14 cellular contexts compared by ENCODE assay signal in genomic region chr7:5228066-5228465, GRCh38. TPM values are rescaled to one million over a fixed set of nuclear protein-coding genes. Genes with fewer than 3 reads are reported as not detected.
DNase-seq lines count a peak whose midpoint lies in the region; ATAC-seq and TF ChIP-seq lines count a peak whose summit lies in the region.
"Had no signal": no experiment of that assay in that cellular context is flagged by ENCODE, and none has a peak within 500 bp of the region (broad histone marks: within the 10 kb centered on the region; RNA-seq: fewer than 3 reads in every experiment).

No MANE protein-coding gene starts in this region.

- no peak for TF ChIP-seq EP300 in ovary (IDR thresholded peaks at IDR 0.05)

- H3K4me3 ChIP-seq in heart right ventricle (no peak overlapping the region), right cardiac atrium (ENCODE audit: low read length) (no peak overlapping the region), ovary (no peak overlapping the region)
- H3K4me3 ChIP-seq: GM12878 had no signal

- H3K27me3 ChIP-seq in heart right ventricle (no peaks in the 10 kb centered on the region), right cardiac atrium (ENCODE audit: control insufficient read depth, insufficient read depth) (no peaks in the 10 kb centered on the region), ovary (no peaks in the 10 kb centered on the region)
- H3K27me3 ChIP-seq: BE2C had no signal

- H3K36me3 ChIP-seq in heart right ventricle (peaks cover 0 to 100% (median 84%) of the 10 kb centered on the region in 9 donors), ovary (no peaks in the 10 kb centered on the region)

- H3K4me1 ChIP-seq in heart right ventricle: peaks cover 0 to 35% (median 6%) of the 10 kb centered on the region in 9 donors
- no peaks in the 10 kb centered on the region for H3K4me1 ChIP-seq in right cardiac atrium (ENCODE audit: control insufficient read depth, insufficient read depth, low read length)
- H3K4me1 ChIP-seq in ovary (ENCODE audit: insufficient read depth): no peaks in the 10 kb centered on the region
- H3K4me1 ChIP-seq: BE2C had no signal

- 94 to 97% methylated on average over 28 of the region's 28 CpGs for WGBS in heart right ventricle, 2 donors
- 97% methylated on average over 28 of the region's 28 CpGs for WGBS in right cardiac atrium
- WGBS in ovary, 3 donors: 94 to 96% (median 94%) methylated on average over 28 of the region's 28 CpGs

- DNase-seq in left cardiac atrium (peak; percentile 1), heart right ventricle (no peak), right cardiac atrium (peak in 2 of 3 donors; percentile 29 to 46), ovary (peak in 3 of 5 donors; percentile 18 to 37 (median 21)), NCI-H748 (lab: John Stamatoyannopoulos, UW; ENCODE audit: unreplicated experiment) (no peak)
- DNase-seq: ACHN; BE2C; CD4-positive, alpha-beta memory T cell; DMS79 had no signal

- ATAC-seq in left cardiac atrium: no peak
- ATAC-seq in heart right ventricle: no peak
- no peak for ATAC-seq in right cardiac atrium
- ATAC-seq in HG02642 (IDR thresholded peaks at IDR 0.05; ENCODE audit: poor library complexity, unreplicated experiment): no peak
- no peak for ATAC-seq in SK-N-SH treated with all-trans-retinoic acid at 6 μM for 48 hours
- ATAC-seq: GM12878 had no signal

- H3K9me3 ChIP-seq in heart right ventricle (no peaks in the 10 kb centered on the region), right cardiac atrium (ENCODE audit: control insufficient read depth, low read length) (no peaks in the 10 kb centered on the region), ovary (no peaks in the 10 kb centered on the region)
- H3K9me3 ChIP-seq: BE2C had no signal

- TF ChIP-seq CTCF in heart right ventricle (IDR thresholded peaks at IDR 0.05) (no peak), ovary (IDR thresholded peaks at IDR 0.05) (no peak)

- no peak for TF ChIP-seq POLR2A in ovary (IDR thresholded peaks at IDR 0.05)

- no peak overlapping the region for H3K27ac ChIP-seq in heart right ventricle
- no peak overlapping the region for H3K27ac ChIP-seq in right cardiac atrium (ENCODE audit: low read length)
- no peak overlapping the region for H3K27ac ChIP-seq in ovary
- H3K27ac ChIP-seq: C4-2B had no signal

- intact Hi-C loops in left cardiac atrium (cut with DNase I): no loop called here
- intact Hi-C loops in heart right ventricle (cut with DNase I): no loop called here
- intact Hi-C loops in right cardiac atrium (cut with DNase I): no loop called here
- intact Hi-C loops in ovary (cut with DNase I): no loop called here

TF ChIP-seq in SK-N-SH treated with all-trans-retinoic acid at 6 μM for 48 hours, 23 proteins besides CTCF, POLR2A, EP300 and RAD21:
- TF ChIP-seq, protein P1, sequence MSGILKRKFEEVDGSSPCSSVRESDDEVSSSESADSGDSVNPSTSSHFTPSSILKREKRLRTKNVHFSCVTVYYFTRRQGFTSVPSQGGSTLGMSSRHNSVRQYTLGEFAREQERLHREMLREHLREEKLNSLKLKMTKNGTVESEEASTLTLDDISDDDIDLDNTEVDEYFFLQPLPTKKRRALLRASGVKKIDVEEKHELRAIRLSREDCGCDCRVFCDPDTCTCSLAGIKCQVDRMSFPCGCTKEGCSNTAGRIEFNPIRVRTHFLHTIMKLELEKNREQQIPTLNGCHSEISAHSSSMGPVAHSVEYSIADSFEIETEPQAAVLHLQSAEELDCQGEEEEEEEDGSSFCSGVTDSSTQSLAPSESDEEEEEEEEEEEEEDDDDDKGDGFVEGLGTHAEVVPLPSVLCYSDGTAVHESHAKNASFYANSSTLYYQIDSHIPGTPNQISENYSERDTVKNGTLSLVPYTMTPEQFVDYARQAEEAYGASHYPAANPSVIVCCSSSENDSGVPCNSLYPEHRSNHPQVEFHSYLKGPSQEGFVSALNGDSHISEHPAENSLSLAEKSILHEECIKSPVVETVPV (CRISPR knock-in tag; IDR thresholded peaks at IDR 0.05): no peak
- no peak for TF ChIP-seq CREB5 (CRISPR knock-in tag; IDR thresholded peaks at IDR 0.05; ENCODE audit: low read depth)
- no peak for TF ChIP-seq ARNTL (CRISPR knock-in tag; IDR thresholded peaks at IDR 0.05; ENCODE audit: borderline replicate concordance, low read depth)
- TF ChIP-seq, protein P2, sequence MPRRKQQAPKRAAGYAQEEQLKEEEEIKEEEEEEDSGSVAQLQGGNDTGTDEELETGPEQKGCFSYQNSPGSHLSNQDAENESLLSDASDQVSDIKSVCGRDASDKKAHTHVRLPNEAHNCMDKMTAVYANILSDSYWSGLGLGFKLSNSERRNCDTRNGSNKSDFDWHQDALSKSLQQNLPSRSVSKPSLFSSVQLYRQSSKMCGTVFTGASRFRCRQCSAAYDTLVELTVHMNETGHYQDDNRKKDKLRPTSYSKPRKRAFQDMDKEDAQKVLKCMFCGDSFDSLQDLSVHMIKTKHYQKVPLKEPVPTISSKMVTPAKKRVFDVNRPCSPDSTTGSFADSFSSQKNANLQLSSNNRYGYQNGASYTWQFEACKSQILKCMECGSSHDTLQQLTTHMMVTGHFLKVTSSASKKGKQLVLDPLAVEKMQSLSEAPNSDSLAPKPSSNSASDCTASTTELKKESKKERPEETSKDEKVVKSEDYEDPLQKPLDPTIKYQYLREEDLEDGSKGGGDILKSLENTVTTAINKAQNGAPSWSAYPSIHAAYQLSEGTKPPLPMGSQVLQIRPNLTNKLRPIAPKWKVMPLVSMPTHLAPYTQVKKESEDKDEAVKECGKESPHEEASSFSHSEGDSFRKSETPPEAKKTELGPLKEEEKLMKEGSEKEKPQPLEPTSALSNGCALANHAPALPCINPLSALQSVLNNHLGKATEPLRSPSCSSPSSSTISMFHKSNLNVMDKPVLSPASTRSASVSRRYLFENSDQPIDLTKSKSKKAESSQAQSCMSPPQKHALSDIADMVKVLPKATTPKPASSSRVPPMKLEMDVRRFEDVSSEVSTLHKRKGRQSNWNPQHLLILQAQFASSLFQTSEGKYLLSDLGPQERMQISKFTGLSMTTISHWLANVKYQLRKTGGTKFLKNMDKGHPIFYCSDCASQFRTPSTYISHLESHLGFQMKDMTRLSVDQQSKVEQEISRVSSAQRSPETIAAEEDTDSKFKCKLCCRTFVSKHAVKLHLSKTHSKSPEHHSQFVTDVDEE (CRISPR knock-in tag; IDR thresholded peaks at IDR 0.05): no peak
- no peak for TF ChIP-seq TCF4 (CRISPR knock-in tag; IDR thresholded peaks at IDR 0.05; ENCODE audit: borderline replicate concordance)
- TF ChIP-seq ZNF565 (CRISPR knock-in tag; conservative IDR thresholded peaks at IDR 0.05; ENCODE audit: low read depth): no peak
- TF ChIP-seq POU6F1 (CRISPR knock-in tag; IDR thresholded peaks at IDR 0.05; ENCODE audit: borderline replicate concordance, low read depth): no peak
- no peak for TF ChIP-seq GLIS3 (CRISPR knock-in tag; IDR thresholded peaks at IDR 0.05)
- no peak for TF ChIP-seq ZFP3 (CRISPR knock-in tag; IDR thresholded peaks at IDR 0.05)
- no peak for TF ChIP-seq SNAI2 (CRISPR knock-in tag; IDR thresholded peaks at IDR 0.05)
- TF ChIP-seq ZNF8 (CRISPR knock-in tag; IDR thresholded peaks at IDR 0.05): no peak
- TF ChIP-seq ZFP30 (CRISPR knock-in tag; IDR thresholded peaks at IDR 0.05): no peak
- TF ChIP-seq CSDC2 (CRISPR knock-in tag; IDR thresholded peaks at IDR 0.05): no peak
- no peak for TF ChIP-seq ZNF70 (CRISPR knock-in tag; IDR thresholded peaks at IDR 0.05)
- no peak for TF ChIP-seq ESRRG (CRISPR knock-in tag; IDR thresholded peaks at IDR 0.05)
- TF ChIP-seq RARB (CRISPR knock-in tag; IDR thresholded peaks at IDR 0.05): no peak
- TF ChIP-seq ISL1 (CRISPR knock-in tag; IDR thresholded peaks at IDR 0.05): no peak

RNA-seq across cellular contexts. Expression of gene WIPI2, which starts 38.0 kb away (rescaled TPM):
- total RNA-seq in left cardiac atrium: 10 to 100 TPM; 54.6 to 58.9 TPM
- 10 to 100 TPM; 38.2 to 60.7 (median 48.6) TPM for total RNA-seq in heart right ventricle
- polyA plus RNA-seq in heart right ventricle: 10 to 100 TPM; 15.9 to 33.4 TPM
- 10 to 100 TPM; 50.3 to 61.3 (median 56.2) TPM for total RNA-seq in right cardiac atrium
- polyA plus RNA-seq in right cardiac atrium: 38.0 TPM
- total RNA-seq in ovary: 10 to 100 TPM; 34.6 to 53.8 (median 48.6) TPM
- polyA plus RNA-seq in ovary: 10 to 100 TPM; 34.6 to 65.0 TPM

RNA-seq across cellular contexts. Expression of gene SLC29A4, which starts 54.7 kb away (rescaled TPM):
- total RNA-seq in left cardiac atrium (10 to 100 TPM; 12.5 to 26.3 TPM), heart right ventricle (1 to 10 TPM in 9 of 10 donors, under 1 TPM in 1; 0.94 to 4.5 (median 1.9) TPM), right cardiac atrium (1 to 10 TPM; 2.9 to 5.5 (median 3.6) TPM), ovary (1 to 10 TPM; 1.1 to 9.9 (median 2.2) TPM)
- polyA plus RNA-seq in heart right ventricle (1 to 10 TPM; 4.4 to 5.3 TPM), right cardiac atrium (11.8 TPM), ovary (1 to 10 TPM; 2.1 to 2.9 TPM)
- polyA plus RNA-seq: IgD-negative memory B cell had no signal

Comparison
In these comparisons a context has a peak if more than half of its experiments do, and no peak if none do; other contexts are left out.
1. DNase-seq: peak in left cardiac atrium (single experiment), right cardiac atrium (2 of 3) and ovary (3 of 5); none in heart right ventricle (0 of 2) and NCI-H748 (single experiment).